In the genomic region with DNA sequence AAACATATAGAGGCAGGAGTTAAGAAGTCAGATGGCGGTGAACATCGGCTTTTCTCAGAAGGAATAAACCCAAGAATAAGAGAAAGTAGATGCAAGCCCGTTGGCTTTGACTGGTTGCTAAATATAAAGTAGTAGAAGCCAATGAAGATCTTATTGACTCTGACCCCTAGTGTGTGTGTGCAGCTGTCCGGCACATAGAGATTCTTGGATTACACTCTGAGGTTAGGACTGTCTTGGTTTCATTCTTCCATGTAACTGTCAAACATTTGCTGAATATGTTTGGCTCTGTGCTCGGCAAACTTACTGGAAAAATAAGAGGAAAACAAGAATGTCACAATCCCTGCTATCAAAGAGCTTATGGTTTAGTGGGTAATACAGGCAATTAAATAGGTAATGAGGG, we compare ENCODE assay signal across 22 cellular contexts. TPM values are rescaled to one million over a fixed set of nuclear protein-coding genes. Genes with fewer than 3 reads are reported as not detected.
A peak's percentile ranks its signal among the peaks of the same experiment; 100 is the strongest.
DNase-seq lines count a peak whose midpoint lies in the region; ATAC-seq, FAIRE-seq and TF ChIP-seq lines count a peak whose summit lies in the region.
"Had no signal": no experiment of that assay in that cellular context is flagged by ENCODE, and none has a peak within 500 bp of the region (broad histone marks: within the 10 kb centered on the region; RNA-seq: fewer than 3 reads in every experiment).

No MANE protein-coding gene starts in this region.

- H3K27me3 ChIP-seq in small intestine (ENCODE audit: control insufficient read depth in 2 of 2, insufficient read depth in 2 of 2, low read length in 2 of 2) (no peaks in the 10 kb centered on the region), brain microvascular endothelial cell (replicated peaks) (no peaks in the 10 kb centered on the region)

- WGBS in A549 (ENCODE audit: missing lambda C conversion rate) = 40% methylated on average over 5 of the region's 5 CpGs
- 77 to 84% (median 82%) methylated on average over 5 of the region's 5 CpGs for WGBS in small intestine, 3 donors

- H3K4me3 ChIP-seq in A549 = no peak overlapping the region
- H3K4me3 ChIP-seq in small intestine (ENCODE audit: low read depth in 1 of 2, low read length in 2 of 2) = no peak overlapping the region
- no peak overlapping the region for H3K4me3 ChIP-seq in brain microvascular endothelial cell (ENCODE audit: low read depth, low read length)
- H3K4me3 ChIP-seq: GM12878, GM23248 had no signal

- TF ChIP-seq EP300 in A549 (IDR thresholded peaks at IDR 0.05) = no peak

- DNase-seq in A549 (ENCODE audit: low read depth in 1 of 2, low spot score in 1 of 2) (no peak), LHCN-M2 (ENCODE audit: low read depth) (peak; percentile 30), left kidney (ENCODE audit: low read depth, low spot score) (peak; percentile 7), sciatic nerve (ENCODE audit: low spot score) (no peak), small intestine (no peak), NCI-H146 treated with DMSO at 0.1 percent for 48 hours (lab: John Stamatoyannopoulos, UW; ENCODE audit: unreplicated experiment) (no peak), DMS153 (lab: John Stamatoyannopoulos, UW) (no peak), brain microvascular endothelial cell (no peak)
- DNase-seq: 8988T; C1 segment of cervical spinal cord; Calu3; CD4-positive, alpha-beta memory T cell; COR-L47; DMS79; EL; GDM1; GM23248; H7; HCEC 1CT had no signal

- intact Hi-C loops in sciatic nerve (cut with DNase I) = no loop called here

- H3K9me3 ChIP-seq in A549 (no peaks in the 10 kb centered on the region), small intestine (ENCODE audit: control insufficient read depth, low read depth) (no peaks in the 10 kb centered on the region)

- TF ChIP-seq POLR2A in A549 (IDR thresholded peaks at IDR 0.05; ENCODE audit: low read length) = no peak

- H3K27ac ChIP-seq in A549 (no peak overlapping the region), small intestine (ENCODE audit: low read depth in 1 of 2, low read length in 1 of 2) (no peak overlapping the region), brain microvascular endothelial cell (no peak overlapping the region)
- H3K27ac ChIP-seq: GM23248 had no signal

- H3K4me2 ChIP-seq in A549 = no peak overlapping the region

- in situ Hi-C loops in brain microvascular endothelial cell (cut with HindIII; ENCODE audit: low pct_ligation_motif_present, low sequenced_read_pairs) = no loop called here

- FAIRE-seq in A549 (lab: Jason Lieb, UNC) = peak; percentile 73
- FAIRE-seq in small intestine (lab: Jason Lieb, UNC) = no peak
- FAIRE-seq: GM12878, GM19239, H1 had no signal

- H3K4me1 ChIP-seq in A549 = no peaks in the 10 kb centered on the region
- no peaks in the 10 kb centered on the region for H3K4me1 ChIP-seq in small intestine (ENCODE audit: control insufficient read depth in 2 of 2, insufficient read depth in 1 of 2, low read depth in 1 of 2, low read length in 1 of 2)

- TF ChIP-seq CTCF in A549 (IDR thresholded peaks at IDR 0.05) = no peak
- TF ChIP-seq CTCF in brain microvascular endothelial cell (IDR thresholded peaks at IDR 0.05; ENCODE audit: low read depth, low read length, missing control alignments) = no peak

- no peaks in the 10 kb centered on the region for H3K36me3 ChIP-seq in small intestine (ENCODE audit: control insufficient read depth in 2 of 2, insufficient read depth in 2 of 2, low read length in 2 of 2)
- H3K36me3 ChIP-seq in brain microvascular endothelial cell (replicated peaks) = no peaks in the 10 kb centered on the region

- POLR2A ChIA-PET in A549 (lab: Yijun Ruan, JAX) = no interaction called here

- ATAC-seq in A549 (no peak), sciatic nerve (peak; percentile 52)
- ATAC-seq: GM12878 had no signal

- no peak for TF ChIP-seq RAD21 in A549 (conservative IDR thresholded peaks at IDR 0.05 in 1 of 2, IDR thresholded peaks at IDR 0.05 in 1 of 2)

- CTCF ChIA-PET in A549 (lab: Yijun Ruan, JAX) = interaction anchor here (0.7 kb wide), 1 partner anchor 52 kb away, joined by 3 read pairs; no protein-coding TSS in a partner anchor

TF ChIP-seq in A549, 52 proteins besides CTCF, POLR2A, EP300 and RAD21 (continues in another document):
- TF ChIP-seq, protein P1, sequence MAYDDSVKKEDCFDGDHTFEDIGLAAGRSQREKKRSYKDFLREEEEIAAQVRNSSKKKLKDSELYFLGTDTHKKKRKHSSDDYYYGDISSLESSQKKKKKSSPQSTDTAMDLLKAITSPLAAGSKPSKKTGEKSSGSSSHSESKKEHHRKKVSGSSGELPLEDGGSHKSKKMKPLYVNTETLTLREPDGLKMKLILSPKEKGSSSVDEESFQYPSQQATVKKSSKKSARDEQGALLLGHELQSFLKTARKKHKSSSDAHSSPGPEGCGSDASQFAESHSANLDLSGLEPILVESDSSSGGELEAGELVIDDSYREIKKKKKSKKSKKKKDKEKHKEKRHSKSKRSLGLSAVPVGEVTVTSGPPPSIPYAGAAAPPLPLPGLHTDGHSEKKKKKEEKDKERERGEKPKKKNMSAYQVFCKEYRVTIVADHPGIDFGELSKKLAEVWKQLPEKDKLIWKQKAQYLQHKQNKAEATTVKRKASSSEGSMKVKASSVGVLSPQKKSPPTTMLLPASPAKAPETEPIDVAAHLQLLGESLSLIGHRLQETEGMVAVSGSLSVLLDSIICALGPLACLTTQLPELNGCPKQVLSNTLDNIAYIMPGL (CRISPR knock-in tag; IDR thresholded peaks at IDR 0.05; ENCODE audit: borderline replicate concordance) = no peak
- no peak for TF ChIP-seq KDM5A (IDR thresholded peaks at IDR 0.05)
- no peak for TF ChIP-seq JUNB (IDR thresholded peaks at IDR 0.05)
- TF ChIP-seq, protein P2, sequence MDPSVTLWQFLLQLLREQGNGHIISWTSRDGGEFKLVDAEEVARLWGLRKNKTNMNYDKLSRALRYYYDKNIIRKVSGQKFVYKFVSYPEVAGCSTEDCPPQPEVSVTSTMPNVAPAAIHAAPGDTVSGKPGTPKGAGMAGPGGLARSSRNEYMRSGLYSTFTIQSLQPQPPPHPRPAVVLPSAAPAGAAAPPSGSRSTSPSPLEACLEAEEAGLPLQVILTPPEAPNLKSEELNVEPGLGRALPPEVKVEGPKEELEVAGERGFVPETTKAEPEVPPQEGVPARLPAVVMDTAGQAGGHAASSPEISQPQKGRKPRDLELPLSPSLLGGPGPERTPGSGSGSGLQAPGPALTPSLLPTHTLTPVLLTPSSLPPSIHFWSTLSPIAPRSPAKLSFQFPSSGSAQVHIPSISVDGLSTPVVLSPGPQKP (IDR thresholded peaks at IDR 0.05; ENCODE audit: low read depth, low read length) = no peak
- TF ChIP-seq, protein P3, sequence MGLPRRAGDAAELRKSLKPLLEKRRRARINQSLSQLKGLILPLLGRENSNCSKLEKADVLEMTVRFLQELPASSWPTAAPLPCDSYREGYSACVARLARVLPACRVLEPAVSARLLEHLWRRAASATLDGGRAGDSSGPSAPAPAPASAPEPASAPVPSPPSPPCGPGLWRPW (IDR thresholded peaks at IDR 0.05) = no peak
- no peak for TF ChIP-seq TFCP2L1 (CRISPR knock-in tag; IDR thresholded peaks at IDR 0.05)
- TF ChIP-seq, protein P4, sequence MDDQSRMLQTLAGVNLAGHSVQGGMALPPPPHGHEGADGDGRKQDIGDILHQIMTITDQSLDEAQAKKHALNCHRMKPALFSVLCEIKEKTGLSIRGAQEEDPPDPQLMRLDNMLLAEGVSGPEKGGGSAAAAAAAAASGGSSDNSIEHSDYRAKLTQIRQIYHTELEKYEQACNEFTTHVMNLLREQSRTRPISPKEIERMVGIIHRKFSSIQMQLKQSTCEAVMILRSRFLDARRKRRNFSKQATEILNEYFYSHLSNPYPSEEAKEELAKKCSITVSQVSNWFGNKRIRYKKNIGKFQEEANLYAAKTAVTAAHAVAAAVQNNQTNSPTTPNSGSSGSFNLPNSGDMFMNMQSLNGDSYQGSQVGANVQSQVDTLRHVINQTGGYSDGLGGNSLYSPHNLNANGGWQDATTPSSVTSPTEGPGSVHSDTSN (IDR thresholded peaks at IDR 0.05) = no peak
- no peak for TF ChIP-seq FOSB (CRISPR knock-in tag; IDR thresholded peaks at IDR 0.05)
- TF ChIP-seq ZC3H11A (IDR thresholded peaks at IDR 0.05) = no peak
- no peak for TF ChIP-seq NR3C1 (IDR thresholded peaks at IDR 0.05)
- TF ChIP-seq RCOR1 (IDR thresholded peaks at IDR 0.05; ENCODE audit: low read depth, low read length) = no peak
- TF ChIP-seq JUN (IDR thresholded peaks at IDR 0.05) = no peak
- TF ChIP-seq, protein P5, sequence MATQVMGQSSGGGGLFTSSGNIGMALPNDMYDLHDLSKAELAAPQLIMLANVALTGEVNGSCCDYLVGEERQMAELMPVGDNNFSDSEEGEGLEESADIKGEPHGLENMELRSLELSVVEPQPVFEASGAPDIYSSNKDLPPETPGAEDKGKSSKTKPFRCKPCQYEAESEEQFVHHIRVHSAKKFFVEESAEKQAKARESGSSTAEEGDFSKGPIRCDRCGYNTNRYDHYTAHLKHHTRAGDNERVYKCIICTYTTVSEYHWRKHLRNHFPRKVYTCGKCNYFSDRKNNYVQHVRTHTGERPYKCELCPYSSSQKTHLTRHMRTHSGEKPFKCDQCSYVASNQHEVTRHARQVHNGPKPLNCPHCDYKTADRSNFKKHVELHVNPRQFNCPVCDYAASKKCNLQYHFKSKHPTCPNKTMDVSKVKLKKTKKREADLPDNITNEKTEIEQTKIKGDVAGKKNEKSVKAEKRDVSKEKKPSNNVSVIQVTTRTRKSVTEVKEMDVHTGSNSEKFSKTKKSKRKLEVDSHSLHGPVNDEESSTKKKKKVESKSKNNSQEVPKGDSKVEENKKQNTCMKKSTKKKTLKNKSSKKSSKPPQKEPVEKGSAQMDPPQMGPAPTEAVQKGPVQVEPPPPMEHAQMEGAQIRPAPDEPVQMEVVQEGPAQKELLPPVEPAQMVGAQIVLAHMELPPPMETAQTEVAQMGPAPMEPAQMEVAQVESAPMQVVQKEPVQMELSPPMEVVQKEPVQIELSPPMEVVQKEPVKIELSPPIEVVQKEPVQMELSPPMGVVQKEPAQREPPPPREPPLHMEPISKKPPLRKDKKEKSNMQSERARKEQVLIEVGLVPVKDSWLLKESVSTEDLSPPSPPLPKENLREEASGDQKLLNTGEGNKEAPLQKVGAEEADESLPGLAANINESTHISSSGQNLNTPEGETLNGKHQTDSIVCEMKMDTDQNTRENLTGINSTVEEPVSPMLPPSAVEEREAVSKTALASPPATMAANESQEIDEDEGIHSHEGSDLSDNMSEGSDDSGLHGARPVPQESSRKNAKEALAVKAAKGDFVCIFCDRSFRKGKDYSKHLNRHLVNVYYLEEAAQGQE (IDR thresholded peaks at IDR 0.05) = no peak
- TF ChIP-seq SMC3 (IDR thresholded peaks at IDR 0.05) = no peak

RNA-seq across cellular contexts. Expression of a gene that starts 54.9 kb away (rescaled TPM):
- polyA plus RNA-seq in A549 (2011; rRNA removed) = 11.6 and 14.2 TPM in 2 replicates
- 7.1 and 7.8 TPM in 2 replicates for polyA plus RNA-seq in A549 (2012; cell fraction: cytosol; rRNA removed)
- polyA plus RNA-seq in A549 (2012; cell fraction: nucleus; rRNA removed) = 4.2 and 4.4 TPM in 2 replicates
- 5.8 to 7.2 TPM (median 6.0 TPM) in 3 replicates for polyA plus RNA-seq in A549 (2017; fragmentation: RNase III; extraction: RNeasy Plus Mini Kit Qiagen cat#74134 plus additional on column Dnase treatment)
- polyA minus RNA-seq in A549 (2011; rRNA and poly(A)+ RNA removed) = 34.6 and 36.9 TPM in 2 replicates
- 10.9 and 11.8 TPM in 2 replicates for total RNA-seq in LHCN-M2 (2014; rRNA removed)
- polyA plus RNA-seq in LHCN-M2 (2012) = 5.6 TPM
- 19.1 TPM for total RNA-seq in sciatic nerve
- 1 to 10 TPM; 3.0 to 3.8 (median 3.6) TPM for polyA plus RNA-seq in small intestine

Comparison
In these comparisons a context has a peak if more than half of its experiments do, and no peak if none do; other contexts are left out.
1. DNase-seq: peak in LHCN-M2 (single experiment) and left kidney (single experiment); none in A549 (0 of 2), sciatic nerve (single experiment), small intestine (single experiment), NCI-H146 treated with DMSO at 0.1 percent for 48 hours (single experiment), DMS153 (single experiment) and brain microvascular endothelial cell (single experiment).